Comparison of ENCODE assay signal across 16 cellular contexts in the genomic region with DNA sequence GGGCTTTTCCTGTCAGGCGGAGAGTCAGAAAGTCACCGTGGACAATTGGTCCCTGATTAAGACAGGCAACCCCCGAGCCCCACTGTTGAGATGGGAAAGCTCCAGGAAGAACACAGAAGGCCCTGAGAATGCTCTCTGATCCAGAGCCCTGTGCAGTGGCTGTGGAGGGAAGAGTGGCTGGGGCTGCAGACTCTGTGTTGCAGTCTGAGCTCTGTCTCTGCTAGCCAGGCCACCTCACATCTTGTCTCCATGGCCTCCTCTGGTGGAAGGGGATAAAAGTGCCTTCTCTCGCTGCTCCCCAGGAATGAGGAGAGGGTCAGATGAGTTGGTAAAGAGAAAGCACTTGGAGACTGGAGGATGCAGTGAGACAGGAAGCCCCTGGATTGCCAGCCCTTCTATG.
A peak's percentile ranks its signal among the peaks of the same experiment; 100 is the strongest.
DNase-seq lines count a peak whose midpoint lies in the region; ATAC-seq, FAIRE-seq and TF ChIP-seq lines count a peak whose summit lies in the region.
"Had no signal": no experiment of that assay in that cellular context is flagged by ENCODE, and none has a peak within 500 bp of the region (broad histone marks: within the 10 kb centered on the region; RNA-seq: fewer than 3 reads in every experiment).

No MANE protein-coding gene starts in this region.

- no peak overlapping the region for H4K8ac ChIP-seq in H1 (ENCODE audit: extremely low read depth, insufficient read depth, low read length)

- H3K4me1 ChIP-seq in HepG2 (ENCODE audit: insufficient read depth, low read length) (no peaks in the 10 kb centered on the region), right lobe of liver (no peaks in the 10 kb centered on the region), H1 (replicated peaks in 1 of 4; ENCODE audit: control insufficient read depth in 3 of 4, insufficient read depth in 4 of 4, low read length in 3 of 4) (peaks cover 2 to 16% (median 5%) of the 10 kb centered on the region in 4 experiments; a peak in 6 of 7 replicates)
- H3K4me1 ChIP-seq: SJSA1 had no signal

- TF ChIP-seq EP300 in HepG2 (IDR thresholded peaks at IDR 0.05; ENCODE audit: low read depth in 2 of 2, low read length in 2 of 2) (no peak), HepG2 (CRISPR knock-in tag; IDR thresholded peaks at IDR 0.05; ENCODE audit: borderline replicate concordance) (no peak), H1 (IDR thresholded peaks at IDR 0.05; ENCODE audit: borderline replicate concordance in 1 of 2, low read depth in 2 of 2, low read length in 2 of 2) (no peak)

- H3K79me1 ChIP-seq in H1 (ENCODE audit: low read depth, low read length) = no peaks in the 10 kb centered on the region

- TF ChIP-seq POLR2A in HepG2 (IDR thresholded peaks at IDR 0.05; ENCODE audit: insufficient read depth in 1 of 2, low read depth in 2 of 2, low read length in 2 of 2) (no peak), right lobe of liver (IDR thresholded peaks at IDR 0.05) (no peak), NB4 (IDR thresholded peaks at IDR 0.05; ENCODE audit: extremely low read depth, insufficient read length) (no peak), H1 (IDR thresholded peaks at IDR 0.05; ENCODE audit: control extremely low read depth in 1 of 2, low read depth in 2 of 2, low read length in 2 of 2) (no peak)

- BruUV-seq in HepG2 (replicated peaks; lab: Mats Ljungman, UMichigan) = no TSS peak

- H3K27ac ChIP-seq in HepG2 (ENCODE audit: extremely low read length, insufficient read depth, low read length) = no peak overlapping the region
- no peak overlapping the region for H3K27ac ChIP-seq in right lobe of liver
- no peak overlapping the region for H3K27ac ChIP-seq in H1 (ENCODE audit: low read depth, low read length)
- H3K27ac ChIP-seq: SJSA1 had no signal

- H3K18ac ChIP-seq in H1 (ENCODE audit: extremely low read depth, low read length) = no peak overlapping the region

- H3K4me2 ChIP-seq in HepG2 (ENCODE audit: low read depth, low read length) (no peak overlapping the region), H1 (ENCODE audit: insufficient read depth in 1 of 2, low read depth in 2 of 2, low read length in 2 of 2) (no peak overlapping the region)

- no peak for FAIRE-seq in HepG2 (lab: Jason Lieb, UNC)
- no peak for FAIRE-seq in H1 (lab: Jason Lieb, UNC)
- FAIRE-seq: astrocyte had no signal

- H2BK120ac ChIP-seq in H1 (replicated peaks; ENCODE audit: low read depth, low read length) = no peak overlapping the region

- CTCF ChIA-PET in HepG2 (lab: Yijun Ruan, JAX; ENCODE audit: low intra/inter-chr PET ratio, low total read pairs) (no interaction called here), H1 (lab: Charles Lee; ENCODE audit: partially characterized antibody) (interaction anchor here (0.6 to 6.3 kb wide), 16 partner anchors 9 to 478 kb away, joined by 3 to 38 read pairs (median 3); no protein-coding TSS in a partner anchor)

- no peak overlapping the region for H3K14ac ChIP-seq in H1 (ENCODE audit: insufficient read length)

- H4K20me1 ChIP-seq in HepG2 (ENCODE audit: insufficient read depth, low read length) (no peaks in the 10 kb centered on the region), H1 (replicated peaks in 1 of 2; ENCODE audit: control insufficient read depth in 1 of 2, insufficient read depth in 2 of 2, low read length in 2 of 2) (no peaks in the 10 kb centered on the region)

- no peak overlapping the region for H3K4me3 ChIP-seq in HepG2 (replicated peaks in 1 of 3; ENCODE audit: insufficient read depth in 1 of 3, low read depth in 2 of 3, low read length in 3 of 3)
- H3K4me3 ChIP-seq in right lobe of liver = no peak overlapping the region
- H3K4me3 ChIP-seq in NB4 (ENCODE audit: low read depth, low read length) = no peak overlapping the region
- H3K4me3 ChIP-seq in H1 (ENCODE audit: extremely low read depth in 1 of 4, insufficient read depth in 2 of 4, low read depth in 3 of 4, low read length in 4 of 4) = no peak overlapping the region
- H3K4me3 ChIP-seq: SJSA1 had no signal

- no peak overlapping the region for H2BK15ac ChIP-seq in H1 (ENCODE audit: low read length)

- H2AFZ ChIP-seq in HepG2 (ENCODE audit: low read length) (no peak overlapping the region), H1 (ENCODE audit: low read length) (no peak overlapping the region)

- H3K36me3 ChIP-seq in HepG2 (replicated peaks in 1 of 2; ENCODE audit: control insufficient read depth in 1 of 2, insufficient read depth in 2 of 2, low read length in 2 of 2) (no peaks in the 10 kb centered on the region), right lobe of liver (no peaks in the 10 kb centered on the region), H1 (ENCODE audit: control insufficient read depth in 2 of 4, insufficient read depth in 4 of 4, low read length in 3 of 4) (no peaks in the 10 kb centered on the region; a peak in 1 of 8 replicates)
- H3K36me3 ChIP-seq: SJSA1 had no signal

- H2BK20ac ChIP-seq in H1 (ENCODE audit: low read length) = no peak overlapping the region

- no peak overlapping the region for H2BK12ac ChIP-seq in H1 (ENCODE audit: low read depth, low read length)

- H3K4ac ChIP-seq in H1 (replicated peaks; ENCODE audit: insufficient read length, low read depth, low read length) = no peak overlapping the region

- ATAC-seq in HepG2 = peak; percentile 50
- no peak for ATAC-seq in right lobe of liver
- no peak for ATAC-seq in GM19328 (IDR thresholded peaks at IDR 0.05; ENCODE audit: unreplicated experiment)
- ATAC-seq: activated CD8-positive, alpha-beta T cell treated with anti-CD3 and anti-CD28 coated beads, Interleukin-2, amount 10 ng/mL, durations not matched to agents 7 days and 5 days had no signal

- no peak for TF ChIP-seq RAD21 in HepG2 (CRISPR knock-in tag; IDR thresholded peaks at IDR 0.05)
- TF ChIP-seq RAD21 in H1 (IDR thresholded peaks at IDR 0.05 in 1 of 2, conservative IDR thresholded peaks at IDR 0.05 in 1 of 2; ENCODE audit: low read depth in 2 of 2, low read length in 2 of 2) = peak; percentile 53 to 61

- no peak overlapping the region for H3K23ac ChIP-seq in H1 (ENCODE audit: insufficient read length)

- no peak overlapping the region for H2BK5ac ChIP-seq in H1 (ENCODE audit: low read depth, low read length)

- no peaks in the 10 kb centered on the region for H3K23me2 ChIP-seq in H1 (ENCODE audit: low read depth, low read length)

- no peak overlapping the region for H3K56ac ChIP-seq in H1 (replicated peaks; ENCODE audit: insufficient read length, low read depth, low read length)

- WGBS in HepG2 (ENCODE audit: low lambda C conversion rate) = 32% methylated on average over 4 of the region's 4 CpGs
- WGBS in right lobe of liver (ENCODE audit: insufficient coverage, low coverage, low lambda C conversion rate, missing lambda C conversion rate) = 50% methylated on average over 2 of the region's 4 CpGs
- 80% methylated on average over 4 of the region's 4 CpGs; no CpG with 5 or more reads in 1 of the 2 experiments for WGBS in H1 (ENCODE audit: extremely low coverage in 1 of 2, insufficient coverage in 1 of 2, insufficient read length in 1 of 2, insufficient replicate concordance in 2 of 2, low coverage in 1 of 2, low lambda C conversion rate in 2 of 2, missing lambda C conversion rate in 1 of 2), 2 experiments

- peaks cover 0 to 12% of the 10 kb centered on the region in 2 experiments for H3K27me3 ChIP-seq in HepG2 (ENCODE audit: control insufficient read depth in 1 of 2, insufficient read depth in 2 of 2, low read length in 2 of 2)
- no peaks in the 10 kb centered on the region for H3K27me3 ChIP-seq in right lobe of liver
- no peaks in the 10 kb centered on the region for H3K27me3 ChIP-seq in H1 (replicated peaks in 1 of 4; ENCODE audit: control insufficient read depth in 3 of 4, extremely low read depth in 1 of 4, insufficient read depth in 3 of 4, low read length in 3 of 4)
- H3K27me3 ChIP-seq: SJSA1 had no signal

- H4K5ac ChIP-seq in H1 (ENCODE audit: insufficient read length, low read depth, low read length) = no peak overlapping the region

- DNase-seq in HepG2 (ENCODE audit: low spot score) = no peak
- no peak for DNase-seq in right lobe of liver
- DNase-seq in NB4 (ENCODE audit: low read depth) = no peak
- DNase-seq in H1 (ENCODE audit: low read depth in 1 of 2, low spot score in 2 of 2) = no peak
- no peak for DNase-seq in HT-29 (ENCODE audit: low spot score)
- DNase-seq in activated CD4-positive, alpha-beta T cell treated with anti-CD3 and anti-CD28 coated beads, Interleukin-2, amount 50 U/mL, for 4 hours = no peak
- no peak for DNase-seq in retina
- DNase-seq: activated CD8-positive, alpha-beta T cell treated with anti-CD3 and anti-CD28 coated beads, Interleukin-2, amount 10 ng/mL, durations not matched to agents 7 days and 5 days; activated T-cell treated with anti-CD3 and anti-CD28 coated beads, Interleukin-2, amount 50 U/mL, for 48 hours; CD4-positive, alpha-beta memory T cell; cerebellar nuclear complex; effector CD8-positive, alpha-beta T cell; NCI-H1694 treated with DMSO at 0.1 percent for 48 hours had no signal

- TF ChIP-seq CTCF in HepG2 (CRISPR knock-in tag; IDR thresholded peaks at IDR 0.05) = no peak
- TF ChIP-seq CTCF in right lobe of liver (IDR thresholded peaks at IDR 0.05) = no peak
- TF ChIP-seq CTCF in NB4 (IDR thresholded peaks at IDR 0.05; ENCODE audit: low read depth, low read length) = peak; percentile 23
- TF ChIP-seq CTCF in H1 (IDR thresholded peaks at IDR 0.05; ENCODE audit: control extremely low read depth in 1 of 3, insufficient read depth in 1 of 3, low read depth in 1 of 3, low read length in 3 of 3) = peak; percentile 48 to 63 (median 56)

- H4K91ac ChIP-seq in H1 (replicated peaks; ENCODE audit: insufficient read length, low read length) = no peak overlapping the region

- intact Hi-C loops in HepG2 (cut with micrococcal nuclease; ENCODE audit: unreplicated experiment) (no loop called here), right lobe of liver (cut with DNase I) (no loop called here)

- H3K79me2 ChIP-seq in HepG2 (ENCODE audit: insufficient read depth, low read length) = no peaks in the 10 kb centered on the region
- H3K79me2 ChIP-seq in H1 (ENCODE audit: control insufficient read depth in 1 of 2, insufficient read depth in 2 of 2, low read length in 2 of 2) = no peaks in the 10 kb centered on the region

- H2AK5ac ChIP-seq in H1 (ENCODE audit: low read depth, low read length) = no peak overlapping the region

- POLR2A ChIA-PET in HepG2 (lab: Yijun Ruan, JAX) = no interaction called here
- POLR2A ChIA-PET in H1 (lab: Charles Lee; ENCODE audit: partially characterized antibody) = no interaction called here

- H3K9me3 ChIP-seq in HepG2 (ENCODE audit: low read length) (no peaks in the 10 kb centered on the region), right lobe of liver (no peaks in the 10 kb centered on the region), H1 (ENCODE audit: insufficient read depth in 2 of 2, low read depth in 1 of 2, low read length in 1 of 2) (no peaks in the 10 kb centered on the region)
- H3K9me3 ChIP-seq: SJSA1 had no signal

- in situ Hi-C loops in HepG2 (cut with HindIII; ENCODE audit: extremely low pct_ligation_motif_present, low pct_unique_long_range_greater_than_20kb) = no loop called here

- H3K9ac ChIP-seq in HepG2 (ENCODE audit: insufficient read depth, low read depth, low read length) = no peak overlapping the region
- H3K9ac ChIP-seq in H1 (replicated peaks in 1 of 4; ENCODE audit: extremely low read depth in 1 of 4, low read depth in 3 of 4, low read length in 3 of 4) = no peak overlapping the region

TF ChIP-seq in H1, 55 proteins besides CTCF, POLR2A, EP300 and RAD21 (continues in another document):
- TF ChIP-seq CTBP2 (IDR thresholded peaks at IDR 0.05; ENCODE audit: borderline replicate concordance, insufficient read depth, insufficient read length, low read length) (no peak), SP4 (IDR thresholded peaks at IDR 0.05; ENCODE audit: low read length) (no peak)

Comparison
In these comparisons a context has a peak if more than half of its experiments do, and no peak if none do; other contexts are left out.
1. CTCF ChIP-seq: peak in NB4 (single experiment) and H1 (3 of 3); none in HepG2 (single experiment) and right lobe of liver (0 of 4).
2. Of the 41 proteins assayed by ChIP-seq in both HepG2 and H1: peak only in HepG2: none; only in H1: CTCF, RAD21 and TBP; in both: none; in neither: 38.